In genomic region chr3:196563721-196564225, GRCh38 we compare ENCODE assay signal across 1 cellular context.
TF ChIP-seq lines count a peak whose summit lies in the region.

No MANE protein-coding gene starts in this region.

TF ChIP-seq in HepG2, 621 proteins besides CTCF, POLR2A, EP300 and RAD21:
- no peak for TF ChIP-seq SIN3A (IDR thresholded peaks at IDR 0.05; ENCODE audit: borderline replicate concordance, low read depth, low read length)
- no peak for TF ChIP-seq RORA (CRISPR knock-in tag; IDR thresholded peaks at IDR 0.05)
- peak; percentile 65 to 79; a peak in 3 of 4 replicates for TF ChIP-seq MAFK (conservative IDR thresholded peaks at IDR 0.05 in 1 of 2, IDR thresholded peaks at IDR 0.05 in 1 of 2; ENCODE audit: low read length in 2 of 2)
- TF ChIP-seq MAFF (IDR thresholded peaks at IDR 0.05; ENCODE audit: low read depth, low read length): peak; percentile 70
